ENCODE assay signal across 1 cellular context in genomic region chr1:117079751-117080150, GRCh38. TPM values are rescaled to one million over a fixed set of nuclear protein-coding genes. Genes with fewer than 3 reads are reported as not detected.
"Had no signal": no experiment of that assay in that cellular context is flagged by ENCODE, and none has a peak within 500 bp of the region (broad histone marks: within the 10 kb centered on the region; RNA-seq: fewer than 3 reads in every experiment).

No MANE protein-coding gene starts in this region.

RNA-seq across cellular contexts. Expression of gene TRIM45, which starts 41.8 kb away (rescaled TPM):
- polyA plus RNA-seq: naive thymus-derived CD4-positive, alpha-beta T cell had no signal
